13 cellular contexts compared by ENCODE assay signal in the genomic region with DNA sequence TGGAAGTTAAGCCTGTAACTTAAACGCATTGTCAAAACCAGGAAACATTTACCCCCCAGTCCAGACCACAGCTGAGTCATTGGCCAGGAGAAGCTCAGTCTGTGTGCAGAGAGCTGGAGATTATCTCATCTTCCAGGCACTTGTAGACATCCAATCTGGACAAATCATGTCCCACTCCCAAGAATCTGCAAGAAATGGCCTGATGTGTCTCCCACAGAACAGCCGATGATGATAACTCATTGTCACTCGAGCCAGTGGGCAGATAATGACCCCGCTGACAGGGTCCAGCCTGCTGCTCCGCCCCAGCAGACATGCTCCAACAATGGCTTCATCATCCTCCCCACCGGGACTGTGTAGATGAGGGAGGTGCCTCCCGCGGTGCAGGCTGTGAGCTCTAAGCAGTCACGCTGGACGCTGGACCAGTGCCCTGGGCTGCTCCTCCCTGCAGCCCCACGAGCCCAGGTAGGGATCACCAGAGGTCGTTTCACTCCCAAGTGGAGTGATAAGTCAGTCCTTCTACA.
DNase-seq lines count a peak whose midpoint lies in the region; ATAC-seq and TF ChIP-seq lines count a peak whose summit lies in the region.
"Had no signal": no experiment of that assay in that cellular context is flagged by ENCODE, and none has a peak within 500 bp of the region (broad histone marks: within the 10 kb centered on the region; RNA-seq: fewer than 3 reads in every experiment).

No MANE protein-coding gene starts in this region.

- peaks cover 13 to 30% of the 10 kb centered on the region in 2 donors for H3K27me3 Mint-ChIP-seq in CD4-positive, alpha-beta memory T cell

- no peak overlapping the region for H3K27ac ChIP-seq in A673 (ENCODE audit: low read depth, low read length, poor library complexity, severe bottlenecking)
- H3K27ac ChIP-seq in CD4-positive, alpha-beta memory T cell (ENCODE audit: low read depth, low read length), result no peak overlapping the region
- H3K27ac ChIP-seq: tibial artery had no signal

- H3K4me3 ChIP-seq in A673 (ENCODE audit: low read depth, low read length, poor library complexity, severe bottlenecking) (no peak overlapping the region), astrocyte of the spinal cord (ENCODE audit: low read depth, low read length) (peak overlapping the region; percentile 12), kidney epithelial cell (ENCODE audit: low read depth, low read length) (no peak overlapping the region)
- H3K4me3 ChIP-seq in CD4-positive, alpha-beta memory T cell (ENCODE audit: low read length in 2 of 2), result no peak overlapping the region
- H3K4me3 ChIP-seq: tibial artery had no signal

- H3K27ac Mint-ChIP-seq in CD4-positive, alpha-beta memory T cell, result no peak overlapping the region
- H3K27ac Mint-ChIP-seq: CD4-positive, CD25-positive, alpha-beta regulatory T cell; IgD-negative memory B cell had no signal

- DNase-seq in A673 (ENCODE audit: low spot score), result peak; percentile 10
- DNase-seq in HT1080 (ENCODE audit: low read depth), result peak; percentile 85
- peak; percentile 97 for DNase-seq in astrocyte of the spinal cord (ENCODE audit: low read depth, low spot score)
- peak; percentile 96 for DNase-seq in kidney epithelial cell (ENCODE audit: low read depth)
- DNase-seq in DMS 273 treated with DMSO at 0.1 percent for 48 hours (lab: John Stamatoyannopoulos, UW), result no peak
- no peak for DNase-seq in CD4-positive, alpha-beta memory T cell
- DNase-seq in activated T-cell treated with anti-CD3 and anti-CD28 coated beads, Interleukin-2, amount 50 U/mL, for 1 hour, result no peak
- DNase-seq: activated CD4-positive, alpha-beta T cell treated with anti-CD3 and anti-CD28 coated beads, Interleukin-2, amount 50 U/mL, for 48 hours; CD4-positive, CD25-positive, alpha-beta regulatory T cell had no signal

- no peaks in the 10 kb centered on the region for H3K4me1 ChIP-seq in A673 (ENCODE audit: insufficient read depth, low read length, poor library complexity, severe bottlenecking)
- H3K4me1 ChIP-seq in CD4-positive, alpha-beta memory T cell (ENCODE audit: insufficient read depth, low read length), result no peaks in the 10 kb centered on the region

- no TSS peak for BruUV-seq in A673 (replicated peaks; lab: Mats Ljungman, UMichigan)

- TF ChIP-seq CTCF in A673 (conservative IDR thresholded peaks at IDR 0.05; ENCODE audit: low read depth, low read length) (no peak), astrocyte of the spinal cord (IDR thresholded peaks at IDR 0.05; ENCODE audit: low read depth, low read length) (no peak), kidney epithelial cell (IDR thresholded peaks at IDR 0.05; ENCODE audit: insufficient read depth, low read length, poor library complexity, severe bottlenecking) (no peak)

- CTCF ChIA-PET in A673 (lab: Charles Lee), result no interaction called here
- CTCF ChIA-PET in CD4-positive, alpha-beta memory T cell (lab: Charles Lee; ENCODE audit: partially characterized antibody), result no interaction called here

- no peak for ATAC-seq in HG03571 (IDR thresholded peaks at IDR 0.05; ENCODE audit: unreplicated experiment)

- H3K27me3 ChIP-seq in A673 (replicated peaks; ENCODE audit: insufficient read depth, low read depth, low read length, poor library complexity) (peaks cover 70% of the 10 kb centered on the region), kidney epithelial cell (ENCODE audit: control insufficient read depth, insufficient read depth, low read length) (no peaks in the 10 kb centered on the region)
- no peaks in the 10 kb centered on the region for H3K27me3 ChIP-seq in CD4-positive, alpha-beta memory T cell (ENCODE audit: insufficient read depth, low read length)

- POLR2A ChIA-PET in A673 (lab: Charles Lee; ENCODE audit: low non-redundant PET), result no interaction called here
- POLR2A ChIA-PET in CD4-positive, alpha-beta memory T cell (lab: Charles Lee; ENCODE audit: partially characterized antibody), result no interaction called here

- H3K4me1 Mint-ChIP-seq in CD4-positive, alpha-beta memory T cell, result peaks cover 4% of the 10 kb centered on the region in 4 donors

- no peaks in the 10 kb centered on the region for H3K9me3 ChIP-seq in A673 (ENCODE audit: low read depth, low read length, poor library complexity, severe bottlenecking)
- no peaks in the 10 kb centered on the region for H3K9me3 ChIP-seq in CD4-positive, alpha-beta memory T cell (ENCODE audit: control insufficient read depth in 1 of 2, low read length in 2 of 2)
- H3K9me3 ChIP-seq: tibial artery had no signal

- in situ Hi-C loops in astrocyte of the spinal cord (cut with HindIII; ENCODE audit: low sequenced_read_pairs), result no loop called here

- peaks cover 0 to 5% (median under 1%) of the 10 kb centered on the region in 8 donors for H3K9me3 Mint-ChIP-seq in CD4-positive, alpha-beta memory T cell
- H3K9me3 Mint-ChIP-seq: central memory CD8-positive, alpha-beta T cell had no signal

- no peak overlapping the region for H3K4me3 Mint-ChIP-seq in CD4-positive, alpha-beta memory T cell
- H3K4me3 Mint-ChIP-seq: CD4-positive, CD25-positive, alpha-beta regulatory T cell; central memory CD8-positive, alpha-beta T cell; IgD-negative memory B cell had no signal

- H3K36me3 ChIP-seq in A673 (ENCODE audit: insufficient read depth, low read length, poor library complexity, severe bottlenecking) (no peaks in the 10 kb centered on the region), kidney epithelial cell (ENCODE audit: control insufficient read depth, insufficient read depth, low read length) (no peaks in the 10 kb centered on the region)
- no peaks in the 10 kb centered on the region for H3K36me3 ChIP-seq in CD4-positive, alpha-beta memory T cell (ENCODE audit: insufficient read depth, low read length)
- H3K36me3 ChIP-seq: tibial artery had no signal

- intact Hi-C loops in A673 (cut with micrococcal nuclease; ENCODE audit: unreplicated experiment), result no loop called here
- intact Hi-C loops in CD4-positive, alpha-beta memory T cell (cut with micrococcal nuclease), result no loop called here

- no peaks in the 10 kb centered on the region for H3K36me3 Mint-ChIP-seq in CD4-positive, alpha-beta memory T cell
- H3K36me3 Mint-ChIP-seq: CD4-positive, CD25-positive, alpha-beta regulatory T cell had no signal

Comparison
In these comparisons a context has a peak if more than half of its experiments do, and no peak if none do; other contexts are left out.
1. DNase-seq: peak in A673 (single experiment), HT1080 (single experiment), astrocyte of the spinal cord (single experiment) and kidney epithelial cell (single experiment); none in DMS 273 treated with DMSO at 0.1 percent for 48 hours (single experiment), CD4-positive, alpha-beta memory T cell (0 of 5) and activated T-cell treated with anti-CD3 and anti-CD28 coated beads, Interleukin-2, amount 50 U/mL, for 1 hour (single experiment).